Comparison of ENCODE assay signal across 15 cellular contexts in genomic region chr17:50105811-50106210, GRCh38. TPM values are rescaled to one million over a fixed set of nuclear protein-coding genes. Genes with fewer than 3 reads are reported as not detected.
A peak's percentile ranks its signal among the peaks of the same experiment; 100 is the strongest.
DNase-seq lines count a peak whose midpoint lies in the region; ATAC-seq and TF ChIP-seq lines count a peak whose summit lies in the region.
"Had no signal": no experiment of that assay in that cellular context is flagged by ENCODE, and none has a peak within 500 bp of the region (broad histone marks: within the 10 kb centered on the region; RNA-seq: fewer than 3 reads in every experiment).

No MANE protein-coding gene starts in this region.

- no peaks in the 10 kb centered on the region for H3K9me3 Mint-ChIP-seq in natural killer cell treated with Interleukin-12 subunit alpha and Interleukin-12 subunit beta and Interleukin-15 and Interleukin-18, amount 100 ng/mL, for 72 hours
- H3K9me3 Mint-ChIP-seq in natural killer cell, result no peaks in the 10 kb centered on the region
- H3K9me3 Mint-ChIP-seq: CD4-positive, alpha-beta T cell; HFFc6; IgD-negative memory B cell had no signal

- H3K27me3 Mint-ChIP-seq in natural killer cell treated with Interleukin-12 subunit alpha and Interleukin-12 subunit beta and Interleukin-15 and Interleukin-18, amount 100 ng/mL, for 72 hours, result no peaks in the 10 kb centered on the region
- no peaks in the 10 kb centered on the region for H3K27me3 Mint-ChIP-seq in natural killer cell (ENCODE audit: low read depth in 2 of 2)
- H3K27me3 Mint-ChIP-seq: CD4-positive, alpha-beta T cell; IgD-negative memory B cell had no signal

- H3K4me1 ChIP-seq in osteoblast (ENCODE audit: insufficient read depth, low read length), result peaks cover 27% of the 10 kb centered on the region
- H3K4me1 ChIP-seq: Caco-2 had no signal

- H3K27ac Mint-ChIP-seq in natural killer cell treated with Interleukin-12 subunit alpha and Interleukin-12 subunit beta and Interleukin-15 and Interleukin-18, amount 100 ng/mL, for 72 hours, result no peak overlapping the region
- no peak overlapping the region for H3K27ac Mint-ChIP-seq in natural killer cell
- H3K27ac Mint-ChIP-seq: CD4-positive, alpha-beta T cell; HFFc6; IgD-negative memory B cell had no signal

- ATAC-seq in natural killer cell treated with Interleukin-12 subunit alpha and Interleukin-12 subunit beta and Interleukin-15 and Interleukin-18, amount 100 ng/mL, for 72 hours, result no peak
- ATAC-seq in natural killer cell, result no peak
- ATAC-seq: HCT116 had no signal

- intact Hi-C loops in natural killer cell (cut with micrococcal nuclease), result no loop called here

- H3K4me3 ChIP-seq in osteoblast (ENCODE audit: insufficient read depth, low read length), result no peak overlapping the region

- H3K27me3 ChIP-seq in osteoblast (ENCODE audit: insufficient read depth, low read length), result no peaks in the 10 kb centered on the region

- H3K4me2 ChIP-seq in osteoblast (ENCODE audit: insufficient read depth, low read length), result no peak overlapping the region

- H3K36me3 ChIP-seq in osteoblast (ENCODE audit: insufficient read depth, low read length), result peaks cover 7% of the 10 kb centered on the region

- H3K4me1 Mint-ChIP-seq in natural killer cell treated with Interleukin-12 subunit alpha and Interleukin-12 subunit beta and Interleukin-15 and Interleukin-18, amount 100 ng/mL, for 72 hours (ENCODE audit: low read depth in 2 of 2), result peaks cover 0 to under 1% of the 10 kb centered on the region in 2 donors
- peaks cover under 1 to 8% of the 10 kb centered on the region in 2 donors for H3K4me1 Mint-ChIP-seq in natural killer cell

- DNase-seq in natural killer cell treated with Interleukin-12 subunit alpha and Interleukin-12 subunit beta and Interleukin-15 and Interleukin-18, amount 100 ng/mL, for 72 hours (ENCODE audit: low spot score), result peak; percentile 46
- DNase-seq in natural killer cell (no peak), caudate nucleus (lab: John Stamatoyannopoulos, UW) (no peak), osteoblast (ENCODE audit: insufficient read length, low spot score, missing footprints) (peak; percentile 65), AML-193 (lab: John Stamatoyannopoulos, UW) (no peak), activated gamma-delta T cell (lab: John Stamatoyannopoulos, UW) (no peak)
- DNase-seq: ACHN; Caco-2; CD4-positive, alpha-beta T cell; GOT3; H7; HFFc6 had no signal

- H3K9me3 ChIP-seq in osteoblast (ENCODE audit: low read depth, low read length), result no peaks in the 10 kb centered on the region
- H3K9me3 ChIP-seq: Caco-2 had no signal

- peaks cover 5% of the 10 kb centered on the region for H3K79me2 ChIP-seq in osteoblast (ENCODE audit: insufficient read depth, low read length)

- TF ChIP-seq CTCF in natural killer cell (IDR thresholded peaks at IDR 0.05), result no peak
- no peak for TF ChIP-seq CTCF in osteoblast (IDR thresholded peaks at IDR 0.05; ENCODE audit: extremely low read depth, low read depth, low read length)

- H3K4me3 Mint-ChIP-seq in natural killer cell treated with Interleukin-12 subunit alpha and Interleukin-12 subunit beta and Interleukin-15 and Interleukin-18, amount 100 ng/mL, for 72 hours, result no peak overlapping the region
- no peak overlapping the region for H3K4me3 Mint-ChIP-seq in natural killer cell
- H3K4me3 Mint-ChIP-seq: CD4-positive, alpha-beta T cell; HFFc6; IgD-negative memory B cell had no signal

- H2AFZ ChIP-seq in osteoblast (ENCODE audit: low read length), result no peak overlapping the region

- H4K20me1 ChIP-seq in osteoblast (ENCODE audit: insufficient read depth, low read length), result peaks cover 19% of the 10 kb centered on the region

- H3K36me3 Mint-ChIP-seq in natural killer cell treated with Interleukin-12 subunit alpha and Interleukin-12 subunit beta and Interleukin-15 and Interleukin-18, amount 100 ng/mL, for 72 hours, result no peaks in the 10 kb centered on the region
- H3K36me3 Mint-ChIP-seq in natural killer cell, result no peaks in the 10 kb centered on the region

- H3K27ac ChIP-seq in caudate nucleus (ENCODE audit: low read depth, low read length) (peak overlapping the region; percentile 14), osteoblast (ENCODE audit: low read depth, low read length) (no peak overlapping the region)
- H3K27ac ChIP-seq: C4-2B had no signal

RNA-seq across cellular contexts. Expression of gene PDK2, which starts 10.7 kb away (rescaled TPM):
- 10 to 100 TPM; 11.8 to 13.7 TPM for total RNA-seq in natural killer cell treated with Interleukin-12 subunit alpha and Interleukin-12 subunit beta and Interleukin-15 and Interleukin-18, amount 100 ng/mL, for 72 hours
- total RNA-seq in natural killer cell, result 10 to 100 TPM; 23.2 to 32.9 (median 23.6) TPM
- total RNA-seq in osteoblast, result 43.4 and 54.8 TPM in 2 replicates

RNA-seq across cellular contexts. Expression of gene SAMD14, which starts 24.1 kb away (rescaled TPM):
- total RNA-seq in natural killer cell treated with Interleukin-12 subunit alpha and Interleukin-12 subunit beta and Interleukin-15 and Interleukin-18, amount 100 ng/mL, for 72 hours, result 1 to 10 TPM; 2.6 to 5.0 TPM
- 1 to 10 TPM; 1.1 to 2.1 (median 1.5) TPM for total RNA-seq in natural killer cell
- total RNA-seq in osteoblast, result 2.5 and 2.7 TPM in 2 replicates

RNA-seq across cellular contexts. Expression of gene PPP1R9B, which starts 44.7 kb away (rescaled TPM):
- total RNA-seq in natural killer cell treated with Interleukin-12 subunit alpha and Interleukin-12 subunit beta and Interleukin-15 and Interleukin-18, amount 100 ng/mL, for 72 hours, result 100 to 1,000 TPM in 1 of 2 donors, 10 to 100 TPM in 1; 96.0 to 110 TPM
- 100 to 1,000 TPM; 124 to 162 (median 135) TPM for total RNA-seq in natural killer cell
- total RNA-seq in osteoblast, result 44.2 and 48.9 TPM in 2 replicates

RNA-seq across cellular contexts. Expression of gene ITGA3, which starts 49.9 kb away (rescaled TPM):
- 10 to 100 TPM; 13.7 to 13.9 TPM for total RNA-seq in natural killer cell treated with Interleukin-12 subunit alpha and Interleukin-12 subunit beta and Interleukin-15 and Interleukin-18, amount 100 ng/mL, for 72 hours
- total RNA-seq in natural killer cell (1 to 10 TPM in 2 of 3 donors, under 1 TPM in 1; 0.47 to 2.8 (median 1.4) TPM), osteoblast (73.4 and 81.4 TPM in 2 replicates)

RNA-seq across cellular contexts. Expression of gene SGCA, which starts 60.0 kb away (rescaled TPM):
- total RNA-seq in natural killer cell treated with Interleukin-12 subunit alpha and Interleukin-12 subunit beta and Interleukin-15 and Interleukin-18, amount 100 ng/mL, for 72 hours, result under 1 TPM in 1 of 2 donors, not detected in 1; 0.42 TPM
- total RNA-seq in natural killer cell (not detected), osteoblast (0.29 TPM in 1 of 2 replicates, not detected in the other)
- total RNA-seq: Caco-2; CD4-positive, alpha-beta T cell had no signal

Comparison
In these comparisons a context has a peak if more than half of its experiments do, and no peak if none do; other contexts are left out.
1. DNase-seq: peak in natural killer cell treated with Interleukin-12 subunit alpha and Interleukin-12 subunit beta and Interleukin-15 and Interleukin-18, amount 100 ng/mL, for 72 hours (single experiment) and osteoblast (single experiment); none in natural killer cell (single experiment), caudate nucleus (0 of 61), AML-193 (0 of 2) and activated gamma-delta T cell (single experiment).